In the genomic region with DNA sequence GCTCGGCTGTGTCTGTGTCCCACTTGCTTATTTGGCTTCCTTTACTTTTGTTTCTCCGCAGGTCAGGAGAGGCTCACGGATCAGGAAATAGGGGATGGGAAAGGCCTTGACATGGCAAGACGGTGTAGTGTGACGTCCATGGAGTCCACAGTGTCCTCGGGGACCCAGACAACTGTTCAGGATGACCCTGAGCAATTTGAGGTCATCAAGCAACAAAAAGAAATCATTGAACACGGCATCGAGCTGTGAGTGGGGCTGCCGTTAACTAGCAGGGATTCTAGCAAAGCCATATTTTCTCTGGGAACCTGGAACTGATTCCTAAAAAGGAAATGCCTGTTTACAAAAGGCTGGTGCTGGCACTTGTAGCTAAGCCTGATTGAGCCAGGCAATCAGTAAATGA, we compare ENCODE assay signal across 22 cellular contexts. TPM values are rescaled to one million over a fixed set of nuclear protein-coding genes. Genes with fewer than 3 reads are reported as not detected.
DNase-seq lines count a peak whose midpoint lies in the region; ATAC-seq and TF ChIP-seq lines count a peak whose summit lies in the region.
"Had no signal": no experiment of that assay in that cellular context is flagged by ENCODE, and none has a peak within 500 bp of the region (broad histone marks: within the 10 kb centered on the region; RNA-seq: fewer than 3 reads in every experiment).

No MANE protein-coding gene starts in this region.

- H3K27me3 Mint-ChIP-seq in nephron progenitor cell (ENCODE audit: low read depth, poor library complexity) = no peaks in the 10 kb centered on the region
- H3K27me3 Mint-ChIP-seq: CD8-positive, alpha-beta memory T cell; naive thymus-derived CD4-positive, alpha-beta T cell; stimulated activated naive CD8-positive, alpha-beta T cell treated with anti-CD3 and anti-CD28 coated beads, Interleukin-15, amount 100 ng/mL, for 72 hours had no signal

- DNase-seq in heart right ventricle (no peak), left ventricle myocardium superior (no peak), esophagus squamous epithelium (lab: John Stamatoyannopoulos, UW) (no peak), nephron progenitor cell (peak; percentile 37), germinal center (ENCODE audit: low spot score) (no peak), foreskin fibroblast (no peak)
- DNase-seq in effector CD8-positive, alpha-beta T cell (lab: John Stamatoyannopoulos, UW) = no peak
- no peak for DNase-seq in activated naive CD4-positive, alpha-beta T cell treated with anti-CD3 and anti-CD28 coated beads, Interleukin-2, amount 50 U/mL, for 72 hours (ENCODE audit: low spot score in 2 of 2)
- DNase-seq: activated CD8-positive, alpha-beta T cell treated with anti-CD3 and anti-CD28 coated beads, Interleukin-2, amount 10 ng/mL, durations not matched to agents 7 days and 5 days; activated T-cell treated with anti-CD3 and anti-CD28 coated beads for 4 hours; CD8-positive, alpha-beta memory T cell; effector memory CD4-positive, alpha-beta T cell; GM23248; MG63; naive thymus-derived CD4-positive, alpha-beta T cell; NCI-H1417 treated with DMSO at 0.1 percent for 48 hours; NCI-H524; pancreas; stimulated activated naive CD8-positive, alpha-beta T cell treated with anti-CD3 and anti-CD28 coated beads, Interleukin-15, amount 100 ng/mL, for 72 hours; transverse colon had no signal

- no peak for TF ChIP-seq POLR2A in esophagus squamous epithelium (IDR thresholded peaks at IDR 0.05)

- ATAC-seq in heart right ventricle = peak in 5 of 8 donors; percentile 16 to 65 (median 27)
- no peak for ATAC-seq in left ventricle myocardium superior
- ATAC-seq in activated naive CD4-positive, alpha-beta T cell treated with anti-CD3 and anti-CD28 coated beads, Interleukin-2, amount 50 U/mL, for 72 hours = no peak
- ATAC-seq: activated CD8-positive, alpha-beta T cell treated with anti-CD3 and anti-CD28 coated beads, Interleukin-2, amount 10 ng/mL, durations not matched to agents 7 days and 5 days; K562; naive thymus-derived CD4-positive, alpha-beta T cell; pancreas; stimulated activated naive CD8-positive, alpha-beta T cell treated with anti-CD3 and anti-CD28 coated beads, Interleukin-15, amount 100 ng/mL, for 72 hours had no signal

- H3K36me3 ChIP-seq in heart right ventricle = peaks cover 0 to 81% (median 50%) of the 10 kb centered on the region in 9 donors
- H3K36me3 ChIP-seq in esophagus squamous epithelium = peaks cover 0 to 96% (median 9%) of the 10 kb centered on the region in 3 donors

- peak overlapping the region; percentile 48 for H3K4me3 Mint-ChIP-seq in nephron progenitor cell
- H3K4me3 Mint-ChIP-seq: activated CD8-positive, alpha-beta T cell treated with anti-CD3 and anti-CD28 coated beads, Interleukin-2, amount 10 ng/mL, durations not matched to agents 7 days and 5 days; naive thymus-derived CD4-positive, alpha-beta T cell; stimulated activated naive CD8-positive, alpha-beta T cell treated with anti-CD3 and anti-CD28 coated beads, Interleukin-15, amount 100 ng/mL, for 72 hours; T-helper 1 cell treated with Interleukin-12 subunit alpha and Interleukin-12 subunit beta and Interleukin-4 antibody, amounts not matched to agents 30 μg/mL and 1 μg/mL, for 36 hours had no signal

- TF ChIP-seq CTCF in heart right ventricle (IDR thresholded peaks at IDR 0.05) = no peak
- no peak for TF ChIP-seq CTCF in esophagus squamous epithelium (IDR thresholded peaks at IDR 0.05)
- no peak for TF ChIP-seq CTCF in nephron progenitor cell (IDR thresholded peaks at IDR 0.05)
- TF ChIP-seq CTCF in foreskin fibroblast (IDR thresholded peaks at IDR 0.05; ENCODE audit: low read depth, low read length) = no peak

- 56 to 68% methylated on average over 9 of the region's 9 CpGs for WGBS in heart right ventricle, 2 donors
- 72 to 73% methylated on average over 9 of the region's 9 CpGs for WGBS in esophagus squamous epithelium, 2 donors

- H3K27ac ChIP-seq in heart right ventricle = peak overlapping the region in 2 of 10 donors; percentile 23 to 43
- peak overlapping the region in 3 of 4 donors; percentile 6 to 61 (median 13) for H3K27ac ChIP-seq in esophagus squamous epithelium
- H3K27ac ChIP-seq: GM23248, pancreas, transverse colon had no signal

- peaks cover 18% of the 10 kb centered on the region for H3K4me1 Mint-ChIP-seq in nephron progenitor cell

- H3K4me1 ChIP-seq in heart right ventricle = peaks cover 0 to 30% (median 4%) of the 10 kb centered on the region in 9 donors
- no peaks in the 10 kb centered on the region for H3K4me1 ChIP-seq in esophagus squamous epithelium
- H3K4me1 ChIP-seq: pancreas, transverse colon had no signal

- H3K4me3 ChIP-seq in heart right ventricle (no peak overlapping the region), esophagus squamous epithelium (no peak overlapping the region), foreskin fibroblast (ENCODE audit: low read depth in 1 of 2, low read length in 2 of 2) (no peak overlapping the region)
- H3K4me3 ChIP-seq: GM23248, K562, MG63, pancreas, transverse colon had no signal

- intact Hi-C loops in heart right ventricle (cut with DNase I) = no loop called here
- intact Hi-C loops in left ventricle myocardium superior (cut with micrococcal nuclease) = no loop called here
- intact Hi-C loops in esophagus squamous epithelium (cut with DNase I) = no loop called here

- H3K27me3 ChIP-seq in heart right ventricle (no peaks in the 10 kb centered on the region), esophagus squamous epithelium (no peaks in the 10 kb centered on the region)
- H3K27me3 ChIP-seq: MG63, pancreas, transverse colon had no signal

- H3K27ac Mint-ChIP-seq in nephron progenitor cell = peak overlapping the region; percentile 98
- H3K27ac Mint-ChIP-seq in activated naive CD4-positive, alpha-beta T cell treated with anti-CD3 and anti-CD28 coated beads, Interleukin-2, amount 50 U/mL, for 72 hours = no peak overlapping the region
- H3K27ac Mint-ChIP-seq: activated CD8-positive, alpha-beta T cell treated with anti-CD3 and anti-CD28 coated beads, Interleukin-2, amount 10 ng/mL, durations not matched to agents 7 days and 5 days; stimulated activated naive CD8-positive, alpha-beta T cell treated with anti-CD3 and anti-CD28 coated beads, Interleukin-15, amount 100 ng/mL, for 72 hours; T-helper 1 cell treated with Interleukin-12 subunit alpha and Interleukin-12 subunit beta and Interleukin-4 antibody, amounts not matched to agents 30 μg/mL and 1 μg/mL, for 36 hours had no signal

- no peaks in the 10 kb centered on the region for H3K9me3 Mint-ChIP-seq in nephron progenitor cell
- no peaks in the 10 kb centered on the region for H3K9me3 Mint-ChIP-seq in activated naive CD4-positive, alpha-beta T cell treated with anti-CD3 and anti-CD28 coated beads, Interleukin-2, amount 50 U/mL, for 72 hours
- H3K9me3 Mint-ChIP-seq: CD8-positive, alpha-beta memory T cell; stimulated activated naive CD8-positive, alpha-beta T cell treated with anti-CD3 and anti-CD28 coated beads, Interleukin-15, amount 100 ng/mL, for 72 hours; T-helper 1 cell treated with Interleukin-12 subunit alpha and Interleukin-12 subunit beta and Interleukin-4 antibody, amounts not matched to agents 30 μg/mL and 1 μg/mL, for 36 hours had no signal

- H3K9me3 ChIP-seq in heart right ventricle (no peaks in the 10 kb centered on the region), esophagus squamous epithelium (no peaks in the 10 kb centered on the region)
- H3K9me3 ChIP-seq: MG63, pancreas, transverse colon had no signal

- peaks cover 77% of the 10 kb centered on the region for H3K36me3 Mint-ChIP-seq in nephron progenitor cell (ENCODE audit: low read depth)
- H3K36me3 Mint-ChIP-seq in activated naive CD4-positive, alpha-beta T cell treated with anti-CD3 and anti-CD28 coated beads, Interleukin-2, amount 50 U/mL, for 72 hours = peaks cover 0 to 26% of the 10 kb centered on the region in 2 donors

RNA-seq across cellular contexts. Expression of gene ARFGEF2, which starts 54.4 kb away (rescaled TPM):
- total RNA-seq in heart right ventricle (10 to 100 TPM; 34.1 to 50.0 (median 42.2) TPM), left ventricle myocardium superior (44.9 TPM), esophagus squamous epithelium (10 to 100 TPM; 23.7 to 37.0 (median 28.1) TPM)
- polyA plus RNA-seq in heart right ventricle = 10 to 100 TPM in 1 of 2 donors, 1 to 10 TPM in 1; 6.2 to 24.4 TPM
- total RNA-seq in activated naive CD4-positive, alpha-beta T cell treated with anti-CD3 and anti-CD28 coated beads, Interleukin-2, amount 50 U/mL, for 72 hours = 10 to 100 TPM; 23.6 to 24.7 TPM

Comparison
In these comparisons a context has a peak if more than half of its experiments do, and no peak if none do; other contexts are left out.
1. ATAC-seq: peak in heart right ventricle (5 of 8); none in left ventricle myocardium superior (single experiment) and activated naive CD4-positive, alpha-beta T cell treated with anti-CD3 and anti-CD28 coated beads, Interleukin-2, amount 50 U/mL, for 72 hours (0 of 2).